ENCODE assay signal across 26 cellular contexts in genomic region chr3:71152039-71152891, GRCh38.
A peak's percentile ranks its signal among the peaks of the same experiment; 100 is the strongest.
DNase-seq lines count a peak whose midpoint lies in the region; ATAC-seq and TF ChIP-seq lines count a peak whose summit lies in the region.
"Had no signal": no experiment of that assay in that cellular context is flagged by ENCODE, and none has a peak within 500 bp of the region (broad histone marks: within the 10 kb centered on the region; RNA-seq: fewer than 3 reads in every experiment).

No MANE protein-coding gene starts in this region.

- no peaks in the 10 kb centered on the region for H3K27me3 Mint-ChIP-seq in stimulated activated naive CD8-positive, alpha-beta T cell treated with anti-CD3 and anti-CD28 coated beads, Interleukin-15, Interleukin-2, amounts not matched to agents 100 ng/mL and 50 ng/mL, for 24 hours
- H3K27me3 Mint-ChIP-seq in type B pancreatic cell: no peaks in the 10 kb centered on the region
- H3K27me3 Mint-ChIP-seq: activated CD4-positive, alpha-beta memory T cell treated with anti-CD3 and anti-CD28 coated beads for 36 hours; effector memory CD8-positive, alpha-beta T cell had no signal

- H3K36me3 ChIP-seq in colonic mucosa: no peaks in the 10 kb centered on the region
- H3K36me3 ChIP-seq in mucosa of stomach (ENCODE audit: control insufficient read depth, insufficient read depth, low read length): no peaks in the 10 kb centered on the region
- H3K36me3 ChIP-seq: prostate gland, uterus had no signal

- TF ChIP-seq CTCF in colonic mucosa (IDR thresholded peaks at IDR 0.05) (no peak), type B pancreatic cell (conservative IDR thresholded peaks at IDR 0.05) (no peak)

- H3K9me3 ChIP-seq in colonic mucosa (no peaks in the 10 kb centered on the region), mucosa of stomach (ENCODE audit: control insufficient read depth, low read length) (no peaks in the 10 kb centered on the region)
- H3K9me3 ChIP-seq: prostate gland, uterus had no signal

- no peak overlapping the region for H3K4me3 Mint-ChIP-seq in stimulated activated naive CD8-positive, alpha-beta T cell treated with anti-CD3 and anti-CD28 coated beads, Interleukin-15, Interleukin-2, amounts not matched to agents 100 ng/mL and 50 ng/mL, for 24 hours
- H3K4me3 Mint-ChIP-seq in type B pancreatic cell: no peak overlapping the region
- H3K4me3 Mint-ChIP-seq: activated CD4-positive, alpha-beta memory T cell treated with anti-CD3 and anti-CD28 coated beads for 36 hours; effector memory CD8-positive, alpha-beta T cell had no signal

- H3K4me3 ChIP-seq in colonic mucosa (no peak overlapping the region), mucosa of stomach (ENCODE audit: low read length) (no peak overlapping the region)
- H3K4me3 ChIP-seq: prostate gland, uterus had no signal

- H3K9me3 Mint-ChIP-seq in stimulated activated naive CD8-positive, alpha-beta T cell treated with anti-CD3 and anti-CD28 coated beads, Interleukin-15, Interleukin-2, amounts not matched to agents 100 ng/mL and 50 ng/mL, for 24 hours: no peaks in the 10 kb centered on the region
- H3K9me3 Mint-ChIP-seq in type B pancreatic cell: no peaks in the 10 kb centered on the region
- H3K9me3 Mint-ChIP-seq: activated CD4-positive, alpha-beta memory T cell treated with anti-CD3 and anti-CD28 coated beads for 36 hours; effector memory CD8-positive, alpha-beta T cell had no signal

- intact Hi-C loops in colonic mucosa (cut with DNase I): no loop called here

- no peak for ATAC-seq in stimulated activated naive CD8-positive, alpha-beta T cell treated with anti-CD3 and anti-CD28 coated beads, Interleukin-15, Interleukin-2, amounts not matched to agents 100 U/mL and 50 U/mL, for 24 hours
- ATAC-seq in HG03354 (IDR thresholded peaks at IDR 0.05; ENCODE audit: poor library complexity, severe bottlenecking, unreplicated experiment): no peak
- ATAC-seq: effector memory CD8-positive, alpha-beta T cell; esophagus mucosa; PC-3 had no signal

- peak overlapping the region; percentile 52 for H3K27ac Mint-ChIP-seq in stimulated activated naive CD8-positive, alpha-beta T cell treated with anti-CD3 and anti-CD28 coated beads, Interleukin-15, Interleukin-2, amounts not matched to agents 100 ng/mL and 50 ng/mL, for 24 hours
- H3K27ac Mint-ChIP-seq in type B pancreatic cell: peak overlapping the region; percentile 67
- H3K27ac Mint-ChIP-seq: activated CD4-positive, alpha-beta memory T cell treated with anti-CD3 and anti-CD28 coated beads for 36 hours; effector memory CD8-positive, alpha-beta T cell had no signal

- no peak for DNase-seq in stimulated activated naive CD8-positive, alpha-beta T cell treated with anti-CD3 and anti-CD28 coated beads, Interleukin-15, Interleukin-2, amounts not matched to agents 100 U/mL and 50 U/mL, for 24 hours
- DNase-seq in colonic mucosa: no peak
- DNase-seq in type B pancreatic cell (ENCODE audit: extremely low spot score, unreplicated experiment): no peak
- no peak for DNase-seq in germinal center (ENCODE audit: low spot score)
- DNase-seq in substantia nigra (lab: John Stamatoyannopoulos, UW): no peak
- DNase-seq: activated CD4-positive, alpha-beta memory T cell treated with anti-CD3 and anti-CD28 coated beads for 36 hours; activated gamma-delta T cell; AML-193; DND-41; effector memory CD8-positive, alpha-beta T cell; foreskin melanocyte; hypothalamus; IMR-90; islet precursor cell; NCI-H1092 treated with DMSO at 0.1 percent for 48 hours; NCI-H1930; NCI-H2227 treated with DMSO at 0.1 percent for 48 hours; NCI-H82; PC-3; SHP77; uterus had no signal

- H3K9ac ChIP-seq in colonic mucosa (ENCODE audit: low read depth in 2 of 2, low read length in 2 of 2) (peak overlapping the region in 1 of 2 donors; percentile 66), mucosa of stomach (ENCODE audit: low read length) (peak overlapping the region; percentile 40)

- H3K4me1 ChIP-seq in colonic mucosa (peaks cover 11% of the 10 kb centered on the region), mucosa of stomach (ENCODE audit: control insufficient read depth, insufficient read depth, low read length) (peaks cover 38% of the 10 kb centered on the region)
- H3K4me1 ChIP-seq: prostate gland, uterus had no signal

- H3K27me3 ChIP-seq in colonic mucosa: no peaks in the 10 kb centered on the region
- no peaks in the 10 kb centered on the region for H3K27me3 ChIP-seq in mucosa of stomach (ENCODE audit: control insufficient read depth, insufficient read depth, low read length)
- H3K27me3 ChIP-seq: uterus had no signal

- peaks cover 35% of the 10 kb centered on the region for H3K36me3 Mint-ChIP-seq in stimulated activated naive CD8-positive, alpha-beta T cell treated with anti-CD3 and anti-CD28 coated beads, Interleukin-15, Interleukin-2, amounts not matched to agents 100 ng/mL and 50 ng/mL, for 24 hours (ENCODE audit: low read depth)
- peaks cover 8% of the 10 kb centered on the region for H3K36me3 Mint-ChIP-seq in type B pancreatic cell

- H3K4me1 Mint-ChIP-seq in stimulated activated naive CD8-positive, alpha-beta T cell treated with anti-CD3 and anti-CD28 coated beads, Interleukin-15, Interleukin-2, amounts not matched to agents 100 ng/mL and 50 ng/mL, for 24 hours (ENCODE audit: low read depth): peaks cover 86% of the 10 kb centered on the region
- H3K4me1 Mint-ChIP-seq in type B pancreatic cell (ENCODE audit: unreplicated experiment): peaks cover 50% of the 10 kb centered on the region

- H3K27ac ChIP-seq in colonic mucosa: peak overlapping the region; percentile 75
- no peak overlapping the region for H3K27ac ChIP-seq in substantia nigra (ENCODE audit: low read depth, low read length, poor library complexity, severe bottlenecking)
- H3K27ac ChIP-seq: prostate gland, uterus had no signal
